Comparison of ENCODE assay signal across 1 cellular context in the genomic region with DNA sequence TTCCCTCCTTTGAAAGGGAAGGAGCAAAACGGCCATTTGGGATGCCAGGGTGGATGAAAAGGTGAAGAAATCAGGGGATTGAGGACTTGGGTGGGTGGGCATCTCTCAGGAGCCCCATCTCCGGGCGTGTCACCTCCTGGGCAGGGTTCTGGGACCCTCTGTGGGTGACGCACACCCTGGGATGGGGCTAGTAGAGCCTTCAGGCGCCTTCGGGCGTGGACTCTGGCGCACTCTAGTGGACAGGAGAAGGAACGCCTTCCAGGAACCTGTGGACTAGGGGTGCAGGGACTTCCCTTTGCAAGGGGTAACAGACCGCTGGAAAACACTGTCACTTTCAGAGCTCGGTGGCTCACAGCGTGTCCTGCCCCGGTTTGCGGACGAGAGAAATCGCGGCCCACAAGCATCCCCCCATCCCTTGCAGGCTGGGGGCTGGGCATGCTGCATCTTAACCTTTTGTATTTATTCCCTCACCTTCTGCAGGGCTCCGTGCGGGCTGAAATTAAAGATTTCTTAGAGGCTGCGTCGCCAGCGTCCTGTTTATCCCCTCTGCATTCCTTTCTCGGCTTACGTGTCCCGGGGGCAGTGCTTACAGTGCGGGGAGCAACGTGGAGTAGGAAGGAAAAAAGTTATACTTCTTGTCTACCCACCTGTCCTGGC.
A peak's percentile ranks its signal among the peaks of the same experiment; 100 is the strongest.
TF ChIP-seq lines count a peak whose summit lies in the region.

No MANE protein-coding gene starts in this region.

TF ChIP-seq in K562, 482 proteins besides CTCF, POLR2A, EP300 and RAD21 (continued from another document):
- TF ChIP-seq MTA1 (IDR thresholded peaks at IDR 0.05; ENCODE audit: borderline replicate concordance) (peak; percentile 20; the same call in 1 of the 2 replicates), NELFE (IDR thresholded peaks at IDR 0.05; ENCODE audit: insufficient read depth, insufficient read length) (no peak), NFE2 (IDR thresholded peaks at IDR 0.05; ENCODE audit: low read depth) (no peak), PTRF (tag; IDR thresholded peaks at IDR 0.05) (no peak), ZNF780A (CRISPR knock-in tag; IDR thresholded peaks at IDR 0.05) (no peak), BDP1 (IDR thresholded peaks at IDR 0.05; ENCODE audit: insufficient read depth, insufficient read length) (no peak), RB1 (IDR thresholded peaks at IDR 0.05; ENCODE audit: low read depth) (peak; percentile 56), CC2D1A (IDR thresholded peaks at IDR 0.05) (peak; percentile 70), NUFIP1 (IDR thresholded peaks at IDR 0.05; ENCODE audit: partially characterized antibody) (no peak), RBM22 (IDR thresholded peaks at IDR 0.05; ENCODE audit: low read depth, low read length, poor library complexity, severe bottlenecking) (no peak), HINFP (tag; conservative IDR thresholded peaks at IDR 0.05; ENCODE audit: low read depth) (no peak), SUPT5H (IDR thresholded peaks at IDR 0.05) (no peak), MAFG (tag; conservative IDR thresholded peaks at IDR 0.05) (no peak), ZFP30 (CRISPR knock-in tag; IDR thresholded peaks at IDR 0.05; ENCODE audit: borderline replicate concordance) (no peak), CREM (IDR thresholded peaks at IDR 0.05; ENCODE audit: low read depth) (peak; percentile 21; the same call in 1 of the 2 replicates), ZNF583 (CRISPR knock-in tag; IDR thresholded peaks at IDR 0.05) (no peak), BACH1 (tag; IDR thresholded peaks at IDR 0.05) (no peak), ZNF146 (CRISPR knock-in tag; IDR thresholded peaks at IDR 0.05; ENCODE audit: unreplicated experiment) (peak; percentile 1), STAT5B (CRISPR knock-in tag; IDR thresholded peaks at IDR 0.05) (no peak), E2F3 (CRISPR knock-in tag; IDR thresholded peaks at IDR 0.05) (no peak), ATF1 (CRISPR knock-in tag; IDR thresholded peaks at IDR 0.05) (no peak), ATF1 (tag; IDR thresholded peaks at IDR 0.05) (peak; percentile 36), CLOCK (CRISPR knock-in tag; IDR thresholded peaks at IDR 0.05; ENCODE audit: borderline replicate concordance) (no peak), ZNF584 (CRISPR knock-in tag; IDR thresholded peaks at IDR 0.05; ENCODE audit: low read depth) (no peak), STAG1 (CRISPR knock-in tag; IDR thresholded peaks at IDR 0.05; ENCODE audit: borderline replicate concordance) (peak; percentile 62; the same call in 1 of the 2 replicates), HNRNPK (IDR thresholded peaks at IDR 0.05; ENCODE audit: low read depth, low read length, poor library complexity, severe bottlenecking) (no peak), HCFC1 (IDR thresholded peaks at IDR 0.05; ENCODE audit: low read depth, low read length) (peak; percentile 30; the same call in 1 of the 2 replicates), FOXA3 (CRISPR knock-in tag; conservative IDR thresholded peaks at IDR 0.05 in 1 of 2, IDR thresholded peaks at IDR 0.05 in 1 of 2) (no peak), NCOR1 (IDR thresholded peaks at IDR 0.05) (no peak), SMC3 (conservative IDR thresholded peaks at IDR 0.05; ENCODE audit: insufficient read depth, low read depth, low read length) (peak; percentile 85), TARDBP (IDR thresholded peaks at IDR 0.05) (no peak), DEAF1 (CRISPR knock-in tag; IDR thresholded peaks at IDR 0.05) (peak; percentile 88), ZNF232 (CRISPR knock-in tag; IDR thresholded peaks at IDR 0.05) (no peak), NR2F6 (CRISPR knock-in tag; IDR thresholded peaks at IDR 0.05) (no peak), JUN (IDR thresholded peaks at IDR 0.05; ENCODE audit: borderline replicate concordance, low read depth, low read length) (peak; percentile 14; the same call in 1 of the 2 replicates), JUN (CRISPR knock-in tag; IDR thresholded peaks at IDR 0.05; ENCODE audit: borderline replicate concordance) (no peak), ZBED1 (IDR thresholded peaks at IDR 0.05) (no peak), GABPB1 (CRISPR knock-in tag; IDR thresholded peaks at IDR 0.05) (0 out of 2 replicates have a peak, but pooled peaks have one; percentile 19), BCOR (IDR thresholded peaks at IDR 0.05) (peak; percentile 93), MYC (IDR thresholded peaks at IDR 0.05; ENCODE audit: low read depth, low read length) (no peak), MYC (CRISPR knock-in tag; IDR thresholded peaks at IDR 0.05; ENCODE audit: borderline replicate concordance, low read depth) (no peak), JUND (IDR thresholded peaks at IDR 0.05; ENCODE audit: borderline replicate concordance, low read depth, low read length) (peak; percentile 17; the same call in 1 of the 2 replicates), JUND (tag; IDR thresholded peaks at IDR 0.05; ENCODE audit: borderline replicate concordance, low read depth, low read length) (no peak; the same call in 2 of the 3 replicates), HDGF (IDR thresholded peaks at IDR 0.05) (no peak), HNRNPLL (IDR thresholded peaks at IDR 0.05; ENCODE audit: low read depth, low read length, poor library complexity, severe bottlenecking) (peak; percentile 29), LEF1 (IDR thresholded peaks at IDR 0.05) (no peak), HNRNPL (IDR thresholded peaks at IDR 0.05; ENCODE audit: low read depth, low read length) (no peak), HSF4 (CRISPR knock-in tag; IDR thresholded peaks at IDR 0.05; ENCODE audit: borderline replicate concordance) (no peak), ZNF324 (CRISPR knock-in tag; IDR thresholded peaks at IDR 0.05) (no peak), DNMT1 (IDR thresholded peaks at IDR 0.05) (no peak), ZNF384 (IDR thresholded peaks at IDR 0.05; ENCODE audit: low read depth, low read length) (no peak), MED1 (CRISPR knock-in tag; IDR thresholded peaks at IDR 0.05; ENCODE audit: borderline replicate concordance) (no peak), GTF3C2 (IDR thresholded peaks at IDR 0.05; ENCODE audit: borderline replicate concordance, extremely low read depth, insufficient read length) (no peak), ATF7 (IDR thresholded peaks at IDR 0.05) (0 out of 2 replicates have a peak, but pooled peaks have one; percentile 29), SPI1 (IDR thresholded peaks at IDR 0.05; ENCODE audit: borderline replicate concordance, low read depth, low read length) (peak; percentile 69; the same call in 1 of the 2 replicates), RBM39 (optimal IDR thresholded peaks at IDR 0.05; ENCODE audit: low read depth, low read length) (no peak), NEUROD1 (IDR thresholded peaks at IDR 0.05; ENCODE audit: borderline replicate concordance, low read depth, low read length, partially characterized antibody) (peak; percentile 8), ZFP1 (CRISPR knock-in tag; IDR thresholded peaks at IDR 0.05) (no peak), NFRKB (IDR thresholded peaks at IDR 0.05; ENCODE audit: low read depth) (no peak), TEAD1 (CRISPR knock-in tag; IDR thresholded peaks at IDR 0.05) (no peak), KAT7 (CRISPR knock-in tag; IDR thresholded peaks at IDR 0.05; ENCODE audit: borderline replicate concordance) (no peak), CHD4 (IDR thresholded peaks at IDR 0.05; ENCODE audit: insufficient read depth, insufficient replicate concordance, low read depth, low read length, poor library complexity, severe bottlenecking) (no peak)
- TF ChIP-seq, protein P1, sequence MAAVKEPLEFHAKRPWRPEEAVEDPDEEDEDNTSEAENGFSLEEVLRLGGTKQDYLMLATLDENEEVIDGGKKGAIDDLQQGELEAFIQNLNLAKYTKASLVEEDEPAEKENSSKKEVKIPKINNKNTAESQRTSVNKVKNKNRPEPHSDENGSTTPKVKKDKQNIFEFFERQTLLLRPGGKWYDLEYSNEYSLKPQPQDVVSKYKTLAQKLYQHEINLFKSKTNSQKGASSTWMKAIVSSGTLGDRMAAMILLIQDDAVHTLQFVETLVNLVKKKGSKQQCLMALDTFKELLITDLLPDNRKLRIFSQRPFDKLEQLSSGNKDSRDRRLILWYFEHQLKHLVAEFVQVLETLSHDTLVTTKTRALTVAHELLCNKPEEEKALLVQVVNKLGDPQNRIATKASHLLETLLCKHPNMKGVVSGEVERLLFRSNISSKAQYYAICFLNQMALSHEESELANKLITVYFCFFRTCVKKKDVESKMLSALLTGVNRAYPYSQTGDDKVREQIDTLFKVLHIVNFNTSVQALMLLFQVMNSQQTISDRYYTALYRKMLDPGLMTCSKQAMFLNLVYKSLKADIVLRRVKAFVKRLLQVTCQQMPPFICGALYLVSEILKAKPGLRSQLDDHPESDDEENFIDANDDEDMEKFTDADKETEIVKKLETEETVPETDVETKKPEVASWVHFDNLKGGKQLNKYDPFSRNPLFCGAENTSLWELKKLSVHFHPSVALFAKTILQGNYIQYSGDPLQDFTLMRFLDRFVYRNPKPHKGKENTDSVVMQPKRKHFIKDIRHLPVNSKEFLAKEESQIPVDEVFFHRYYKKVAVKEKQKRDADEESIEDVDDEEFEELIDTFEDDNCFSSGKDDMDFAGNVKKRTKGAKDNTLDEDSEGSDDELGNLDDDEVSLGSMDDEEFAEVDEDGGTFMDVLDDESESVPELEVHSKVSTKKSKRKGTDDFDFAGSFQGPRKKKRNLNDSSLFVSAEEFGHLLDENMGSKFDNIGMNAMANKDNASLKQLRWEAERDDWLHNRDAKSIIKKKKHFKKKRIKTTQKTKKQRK (IDR thresholded peaks at IDR 0.05; ENCODE audit: borderline replicate concordance, low read depth, low read length) = no peak
